18 cellular contexts compared by ENCODE assay signal in genomic region chr11:126817096-126817495, GRCh38.
DNase-seq lines count a peak whose midpoint lies in the region; ATAC-seq and TF ChIP-seq lines count a peak whose summit lies in the region.
"Had no signal": no experiment of that assay in that cellular context is flagged by ENCODE, and none has a peak within 500 bp of the region (broad histone marks: within the 10 kb centered on the region; RNA-seq: fewer than 3 reads in every experiment).

No MANE protein-coding gene starts in this region.

- no peak overlapping the region for H3K4me3 ChIP-seq in AG10803 (ENCODE audit: low read length)
- no peak overlapping the region for H3K4me3 ChIP-seq in HFF-Myc (replicated peaks; ENCODE audit: low read depth, low read length)
- no peak overlapping the region for H3K4me3 ChIP-seq in SJSA1
- no peak overlapping the region for H3K4me3 ChIP-seq in gastrocnemius medialis
- H3K4me3 ChIP-seq: K562, right lobe of liver, thyroid gland had no signal

- TF ChIP-seq CTCF in AG10803 (conservative IDR thresholded peaks at IDR 0.05; ENCODE audit: low read length) (no peak), HFF-Myc (IDR thresholded peaks at IDR 0.05; ENCODE audit: low read depth, low read length, missing control alignments) (no peak), gastrocnemius medialis (IDR thresholded peaks at IDR 0.05 in 4 of 5, conservative IDR thresholded peaks at IDR 0.05 in 1 of 5) (no peak)

- H3K4me1 ChIP-seq in SJSA1 (replicated peaks) (peaks cover 25% of the 10 kb centered on the region), gastrocnemius medialis (no peaks in the 10 kb centered on the region)
- H3K4me1 ChIP-seq: right lobe of liver, thyroid gland had no signal

- no peak for ATAC-seq in gastrocnemius medialis
- ATAC-seq: K562, T-helper 17 cell had no signal

- H3K36me3 ChIP-seq in SJSA1 (no peaks in the 10 kb centered on the region), gastrocnemius medialis (no peaks in the 10 kb centered on the region)
- H3K36me3 ChIP-seq: right lobe of liver, thyroid gland had no signal

- H3K27me3 ChIP-seq in SJSA1 (replicated peaks) (no peaks in the 10 kb centered on the region), gastrocnemius medialis (peaks cover 0 to 2% (median 0%) of the 10 kb centered on the region in 3 donors)
- H3K27me3 ChIP-seq: right lobe of liver, thyroid gland had no signal

- no peaks in the 10 kb centered on the region for H3K9me3 ChIP-seq in SJSA1 (replicated peaks)
- no peaks in the 10 kb centered on the region for H3K9me3 ChIP-seq in gastrocnemius medialis
- H3K9me3 ChIP-seq: right lobe of liver, thyroid gland had no signal

- in situ Hi-C loops in gastrocnemius medialis (cut with MboI; ENCODE audit: low sequenced_read_pairs in 4 of 4), result no loop called here

- intact Hi-C loops in gastrocnemius medialis (cut with DNase I; ENCODE audit: low total_unique reads), result no loop called here

- no peak for TF ChIP-seq POLR2A in gastrocnemius medialis (IDR thresholded peaks at IDR 0.05)

- DNase-seq in AG10803 (ENCODE audit: low read depth), result peak; percentile 35
- DNase-seq in HFF-Myc (ENCODE audit: extremely low read depth, low read depth), result peak; percentile 43
- DNase-seq in SJSA1 (ENCODE audit: low read depth in 1 of 2, low spot score in 2 of 2), result peak in 1 of 2 experiments; percentile 15
- DNase-seq in hepatic stellate cell (ENCODE audit: low spot score), result peak; percentile 38
- DNase-seq in activated CD8-positive, alpha-beta memory T cell treated with anti-CD3 and anti-CD28 coated beads, Interleukin-2, amount 50 U/mL, for 4 hours, result no peak
- no peak for DNase-seq in activated CD4-positive, CD25-positive, alpha-beta regulatory T cell treated with anti-CD3 and anti-CD28 coated beads, Interleukin-2, amount 50 U/mL, for 72 hours
- DNase-seq in gastrocnemius medialis, result no peak
- no peak for DNase-seq in GF-D8 (lab: John Stamatoyannopoulos, UW)
- DNase-seq: activated naive CD8-positive, alpha-beta T cell treated with anti-CD3 and anti-CD28 coated beads, Interleukin-2, amount 10 ng/mL, durations not matched to agents 7 days and 5 days; kidney; mammary epithelial cell; naive B cell; NCI-H526 treated with DMSO at 0.1 percent for 48 hours; right lobe of liver; SHP77 treated with DMSO at 0.1 percent for 48 hours; T-helper 17 cell; thyroid gland had no signal

- H3K27ac ChIP-seq in SJSA1 (peak overlapping the region; percentile 35; the same call in 1 of the 2 replicates), gastrocnemius medialis (no peak overlapping the region)
- H3K27ac ChIP-seq: right lobe of liver, thyroid gland had no signal

Comparison
In these comparisons a context has a peak if more than half of its experiments do, and no peak if none do; other contexts are left out.
1. DNase-seq: peak in AG10803 (single experiment), HFF-Myc (single experiment) and hepatic stellate cell (single experiment); none in activated CD8-positive, alpha-beta memory T cell treated with anti-CD3 and anti-CD28 coated beads, Interleukin-2, amount 50 U/mL, for 4 hours (single experiment), activated CD4-positive, CD25-positive, alpha-beta regulatory T cell treated with anti-CD3 and anti-CD28 coated beads, Interleukin-2, amount 50 U/mL, for 72 hours (single experiment), gastrocnemius medialis (0 of 2) and GF-D8 (single experiment).